1 cellular context compared by ENCODE assay signal in genomic region chr7:88090233-88090632, GRCh38.
TF ChIP-seq lines count a peak whose summit lies in the region.

No MANE protein-coding gene starts in this region.

TF ChIP-seq in GM12878, 131 proteins besides CTCF, POLR2A, EP300 and RAD21:
- TF ChIP-seq CEBPZ (IDR thresholded peaks at IDR 0.05; ENCODE audit: low read depth, low read length) (no peak), EGR1 (IDR thresholded peaks at IDR 0.05; ENCODE audit: borderline replicate concordance in 1 of 2, low read depth in 2 of 2, low read length in 2 of 2) (no peak), CBX3 (IDR thresholded peaks at IDR 0.05; ENCODE audit: borderline replicate concordance, low read depth) (no peak), PKNOX1 (IDR thresholded peaks at IDR 0.05) (no peak), HDAC2 (IDR thresholded peaks at IDR 0.05) (no peak), KLF5 (IDR thresholded peaks at IDR 0.05; ENCODE audit: partially characterized antibody) (no peak), BRCA1 (IDR thresholded peaks at IDR 0.05; ENCODE audit: low read depth, low read length) (no peak), IKZF2 (IDR thresholded peaks at IDR 0.05) (no peak), TAF1 (IDR thresholded peaks at IDR 0.05; ENCODE audit: borderline replicate concordance, low read depth, low read length) (no peak), IKZF1 (conservative IDR thresholded peaks at IDR 0.05) (no peak), IRF5 (IDR thresholded peaks at IDR 0.05; ENCODE audit: borderline replicate concordance) (no peak)
TF ChIP-seq in GM12878: peak in this region for 0.
